ENCODE assay signal across 17 cellular contexts in the genomic region with DNA sequence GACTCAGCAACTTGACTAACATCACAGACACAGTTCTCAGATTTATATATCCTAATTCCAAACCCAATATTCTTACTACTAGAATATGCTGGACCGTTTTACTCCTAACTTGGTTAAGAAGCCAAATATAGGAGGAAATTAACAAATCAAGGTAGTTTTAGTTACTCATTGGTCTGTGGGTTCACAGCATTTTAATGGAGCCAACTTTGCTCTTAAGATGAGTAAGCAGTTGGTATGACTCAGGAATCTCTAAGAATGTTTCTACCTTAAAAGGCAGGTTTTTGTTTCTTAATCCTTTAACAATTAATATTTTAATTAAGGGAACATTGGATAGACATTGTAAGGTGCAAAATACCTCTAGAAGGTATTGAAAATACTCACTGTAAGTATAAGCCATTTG. TPM values are rescaled to one million over a fixed set of nuclear protein-coding genes. Genes with fewer than 3 reads are reported as not detected.
"Had no signal": no experiment of that assay in that cellular context is flagged by ENCODE, and none has a peak within 500 bp of the region (broad histone marks: within the 10 kb centered on the region; RNA-seq: fewer than 3 reads in every experiment).

No MANE protein-coding gene starts in this region.

- H3K9me3 ChIP-seq: colonic mucosa, mucosa of descending colon, ovary, sigmoid colon had no signal

- H3K27ac ChIP-seq: colonic mucosa, heart right ventricle, ovary, sigmoid colon had no signal

- DNase-seq: activated CD4-positive, alpha-beta T cell treated with anti-CD3 and anti-CD28 coated beads for 1 hour; activated CD4-positive, alpha-beta T cell treated with anti-CD3 and anti-CD28 coated beads, Interleukin-2, amount 50 U/mL, for 48 hours; activated CD8-positive, alpha-beta memory T cell treated with anti-CD3 and anti-CD28 coated beads, Interleukin-2, amount 10 ng/mL, durations not matched to agents 7 days and 5 days; activated naive CD4-positive, alpha-beta T cell treated with anti-CD3 and anti-CD28 coated beads, Interleukin-2, amount 10 ng/mL, durations not matched to agents 7 days and 5 days; activated T-cell treated with anti-CD3 and anti-CD28 coated beads, Interleukin-2, amount 50 U/mL, for 1 hour; colonic mucosa; heart right ventricle; mucosa of descending colon; naive thymus-derived CD4-positive, alpha-beta T cell; ovary; sigmoid colon; stimulated activated CD4-positive, alpha-beta T cell treated with anti-CD3 and anti-CD28 coated beads, Interleukin-1b, Interleukin-23, amount 100 ng/mL, for 48 hours; stimulated activated naive CD8-positive, alpha-beta T cell treated with anti-CD3 and anti-CD28 coated beads, Interleukin-15, amount 100 ng/mL, for 72 hours; T-helper 1 cell; T1000 had no signal

- ATAC-seq: activated CD8-positive, alpha-beta memory T cell treated with anti-CD3 and anti-CD28 coated beads, Interleukin-2, amount 10 ng/mL, durations not matched to agents 7 days and 5 days; heart right ventricle; left lobe of liver; mucosa of descending colon; naive thymus-derived CD4-positive, alpha-beta T cell; stimulated activated naive CD8-positive, alpha-beta T cell treated with anti-CD3 and anti-CD28 coated beads, Interleukin-15, amount 100 ng/mL, for 72 hours had no signal

- H3K4me1 ChIP-seq: colonic mucosa, heart right ventricle, sigmoid colon had no signal

- H3K27me3 ChIP-seq: colonic mucosa, heart right ventricle, ovary, sigmoid colon had no signal

- H3K4me3 ChIP-seq: colonic mucosa, heart right ventricle, mucosa of descending colon, ovary, sigmoid colon had no signal

- H3K36me3 ChIP-seq: colonic mucosa, heart right ventricle, ovary, sigmoid colon had no signal

RNA-seq across cellular contexts. Expression of gene OPRM1, which starts 31.6 kb away (rescaled TPM):
- total RNA-seq: activated CD8-positive, alpha-beta memory T cell treated with anti-CD3 and anti-CD28 coated beads, Interleukin-2, amount 10 ng/mL, durations not matched to agents 7 days and 5 days; colonic mucosa; heart right ventricle; left lobe of liver; naive thymus-derived CD4-positive, alpha-beta T cell; ovary had no signal
- polyA plus RNA-seq: adipose tissue; heart right ventricle; naive thymus-derived CD4-positive, alpha-beta T cell; ovary had no signal
